In the genomic region with DNA sequence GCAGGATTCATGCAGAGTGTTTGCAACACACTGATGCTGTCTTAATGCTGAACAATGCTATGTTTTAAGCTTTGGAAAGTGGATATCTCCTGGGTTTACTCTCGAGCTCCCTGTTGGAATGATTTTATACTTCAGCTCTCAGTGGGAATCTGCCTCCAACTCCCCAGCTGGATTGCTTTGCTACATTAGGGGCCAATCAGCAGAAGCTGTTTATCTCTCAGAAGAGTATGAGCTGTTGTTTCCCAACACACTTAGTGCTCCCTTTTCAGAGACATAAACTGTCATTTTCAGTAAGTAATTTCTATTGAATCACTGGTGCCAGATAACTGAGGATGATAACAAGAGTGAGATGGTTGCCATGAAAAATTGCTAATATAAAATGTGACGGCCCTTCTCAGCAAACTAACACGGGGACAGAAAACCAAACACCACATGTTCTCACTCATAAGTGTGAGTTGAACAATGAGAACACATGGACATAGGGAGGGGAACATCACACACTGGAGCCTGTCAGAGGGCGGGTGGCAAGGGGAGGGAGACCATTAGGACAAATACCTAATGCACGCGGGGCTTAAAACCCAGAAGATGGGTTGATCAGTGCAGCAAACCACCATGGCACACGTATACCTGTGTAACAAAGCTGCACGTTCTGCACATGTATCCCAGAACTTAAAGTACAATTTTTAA, we compare ENCODE assay signal across 19 cellular contexts.
DNase-seq lines count a peak whose midpoint lies in the region; ATAC-seq and TF ChIP-seq lines count a peak whose summit lies in the region.
"Had no signal": no experiment of that assay in that cellular context is flagged by ENCODE, and none has a peak within 500 bp of the region (broad histone marks: within the 10 kb centered on the region; RNA-seq: fewer than 3 reads in every experiment).

No MANE protein-coding gene starts in this region.

- H3K4me2 ChIP-seq in IMR-90 (ENCODE audit: low read depth, low read length) (no peak overlapping the region), mesendoderm (ENCODE audit: low read length) (no peak overlapping the region)
- H3K4me2 ChIP-seq: A549; BLaER1 treated with 17β-estradiol and CSF1 and Interleukin-3, amounts not matched to agents 10 nM and 100 nM had no signal

- no peak overlapping the region for H2BK5ac ChIP-seq in IMR-90 (ENCODE audit: low read depth, low read length, poor library complexity, severe bottlenecking)
- H2BK5ac ChIP-seq in mesendoderm (ENCODE audit: low read length): no peak overlapping the region

- H3K18ac ChIP-seq in IMR-90 (ENCODE audit: low read depth, low read length): no peak overlapping the region
- no peak overlapping the region for H3K18ac ChIP-seq in mesendoderm (ENCODE audit: low read length)

- H2BK15ac ChIP-seq in IMR-90 (ENCODE audit: low read depth, low read length) (no peak overlapping the region), mesendoderm (replicated peaks; ENCODE audit: low read depth) (no peak overlapping the region)

- H4K91ac ChIP-seq in IMR-90 (ENCODE audit: insufficient read depth, low read depth, low read length): no peak overlapping the region

- no peaks in the 10 kb centered on the region for H3K4me1 Mint-ChIP-seq in activated CD4-positive, alpha-beta memory T cell treated with anti-CD3 and anti-CD28 coated beads, Interleukin-2, amount 10 ng/mL, durations not matched to agents 7 days and 5 days
- H3K4me1 Mint-ChIP-seq: CD8-positive, alpha-beta memory T cell had no signal

- peaks cover 8% of the 10 kb centered on the region; the same call in 1 of the 2 replicates for H3K9me1 ChIP-seq in IMR-90 (ENCODE audit: insufficient read depth, low read length)

- H4K8ac ChIP-seq in IMR-90 (ENCODE audit: low read depth in 2 of 2, low read length in 2 of 2) (no peak overlapping the region), mesendoderm (ENCODE audit: low read depth, low read length) (no peak overlapping the region)

- H2AFZ ChIP-seq in IMR-90 (replicated peaks; ENCODE audit: low read length, poor library complexity): no peak overlapping the region

- dilution Hi-C loops in IMR-90 (cut with HindIII; ENCODE audit: low sequenced_read_pairs, unreplicated experiment): no loop called here

- H3K56ac ChIP-seq in IMR-90 (ENCODE audit: extremely low read depth, insufficient read depth, low read length) (no peak overlapping the region), mesendoderm (ENCODE audit: low read length) (no peak overlapping the region)

- TF ChIP-seq POLR2A in IMR-90 (IDR thresholded peaks at IDR 0.05; ENCODE audit: low read depth, low read length): no peak

- no peaks in the 10 kb centered on the region for H3K79me2 ChIP-seq in mesendoderm (ENCODE audit: control insufficient read depth, insufficient read depth, low read length)

- no peak overlapping the region for H3K14ac ChIP-seq in IMR-90 (replicated peaks; ENCODE audit: low read depth, low read length)

- no peak overlapping the region for H2AK9ac ChIP-seq in IMR-90 (replicated peaks; ENCODE audit: low read depth, low read length, poor library complexity)

- in situ Hi-C loops in IMR-90 (cut with MboI; ENCODE audit: low sequenced_read_pairs): no loop called here

- H3K4me3 ChIP-seq in IMR-90 (ENCODE audit: insufficient read depth, low read depth, low read length) (no peak overlapping the region), adipocyte (ENCODE audit: low read length) (no peak overlapping the region), fibroblast of villous mesenchyme (ENCODE audit: low read depth, low read length) (no peak overlapping the region), mesendoderm (ENCODE audit: low read length) (no peak overlapping the region)
- H3K4me3 ChIP-seq: A549; BLaER1 treated with 17β-estradiol and CSF1 and Interleukin-3, amounts not matched to agents 10 nM and 100 nM; GM12878; HAP-1 had no signal

- ATAC-seq in IMR-90 (ENCODE audit: low read depth): peak; percentile 71
- ATAC-seq: A549, GM12878 had no signal

- H3K27ac Mint-ChIP-seq in activated CD4-positive, alpha-beta memory T cell treated with anti-CD3 and anti-CD28 coated beads, Interleukin-2, amount 10 ng/mL, durations not matched to agents 7 days and 5 days: no peak overlapping the region
- H3K27ac Mint-ChIP-seq: CD8-positive, alpha-beta memory T cell had no signal

- no peak overlapping the region for H3K4me3 Mint-ChIP-seq in activated CD4-positive, alpha-beta memory T cell treated with anti-CD3 and anti-CD28 coated beads, Interleukin-2, amount 10 ng/mL, durations not matched to agents 7 days and 5 days
- H3K4me3 Mint-ChIP-seq: CD8-positive, alpha-beta memory T cell had no signal

- POLR2A ChIA-PET in IMR-90 (lab: Charles Lee; ENCODE audit: unreplicated experiment): no interaction called here
- POLR2A ChIA-PET in activated CD4-positive, alpha-beta memory T cell treated with anti-CD3 and anti-CD28 coated beads, Interleukin-2, amount 10 ng/mL, durations not matched to agents 7 days and 5 days (lab: Charles Lee): no interaction called here

- H3K79me1 ChIP-seq in IMR-90 (ENCODE audit: low read depth in 1 of 2, low read length in 2 of 2) (no peaks in the 10 kb centered on the region), mesendoderm (ENCODE audit: low read length) (no peaks in the 10 kb centered on the region)

- no peaks in the 10 kb centered on the region for H3K27me3 Mint-ChIP-seq in activated CD4-positive, alpha-beta memory T cell treated with anti-CD3 and anti-CD28 coated beads, Interleukin-2, amount 10 ng/mL, durations not matched to agents 7 days and 5 days

- no TSS peak for BruUV-seq in IMR-90 (replicated peaks; lab: Mats Ljungman, UMichigan)

- H3K36me3 Mint-ChIP-seq in activated CD4-positive, alpha-beta memory T cell treated with anti-CD3 and anti-CD28 coated beads, Interleukin-2, amount 10 ng/mL, durations not matched to agents 7 days and 5 days (ENCODE audit: low read depth): no peaks in the 10 kb centered on the region
- H3K36me3 Mint-ChIP-seq: CD8-positive, alpha-beta memory T cell had no signal

- intact Hi-C loops in IMR-90 (cut with micrococcal nuclease): no loop called here

- no peak overlapping the region for H2AK5ac ChIP-seq in IMR-90 (ENCODE audit: low read depth, low read length)
- no peak overlapping the region for H2AK5ac ChIP-seq in mesendoderm (ENCODE audit: low read length)

- H3K9me3 Mint-ChIP-seq in activated CD4-positive, alpha-beta memory T cell treated with anti-CD3 and anti-CD28 coated beads, Interleukin-2, amount 10 ng/mL, durations not matched to agents 7 days and 5 days: no peaks in the 10 kb centered on the region
- H3K9me3 Mint-ChIP-seq: CD8-positive, alpha-beta memory T cell had no signal

- no peaks in the 10 kb centered on the region for H3K27me3 ChIP-seq in IMR-90 (ENCODE audit: control insufficient read depth, insufficient read depth, low read length)
- no peaks in the 10 kb centered on the region for H3K27me3 ChIP-seq in adipocyte (replicated peaks; ENCODE audit: control insufficient read depth, insufficient read depth, low read length)
- no peaks in the 10 kb centered on the region for H3K27me3 ChIP-seq in mesendoderm (ENCODE audit: insufficient read depth, low read length, poor library complexity)
- H3K27me3 ChIP-seq: BLaER1 treated with 17β-estradiol and CSF1 and Interleukin-3, amounts not matched to agents 10 nM and 100 nM had no signal

- TF ChIP-seq CTCF in IMR-90 (conservative IDR thresholded peaks at IDR 0.05; ENCODE audit: low read depth, low read length) (no peak), fibroblast of villous mesenchyme (IDR thresholded peaks at IDR 0.05; ENCODE audit: insufficient read depth, low read depth, low read length) (no peak)

- CTCF ChIA-PET in IMR-90 (lab: Yijun Ruan, JAX): interaction anchor here (0.8 kb wide), 1 partner anchor 12 kb away, joined by 3 read pairs; no protein-coding TSS in a partner anchor
- CTCF ChIA-PET in activated CD4-positive, alpha-beta memory T cell treated with anti-CD3 and anti-CD28 coated beads, Interleukin-2, amount 10 ng/mL, durations not matched to agents 7 days and 5 days (lab: Charles Lee): no interaction called here

- no peak overlapping the region for H2BK20ac ChIP-seq in IMR-90 (ENCODE audit: low read depth, low read length)

- H3K27ac ChIP-seq in IMR-90 (ENCODE audit: insufficient read depth, low read length): no peak overlapping the region
- no peak overlapping the region for H3K27ac ChIP-seq in mesendoderm (ENCODE audit: low read depth, low read length)
- H3K27ac ChIP-seq: A549; BLaER1 treated with 17β-estradiol and CSF1 and Interleukin-3, amounts not matched to agents 10 nM and 100 nM; HL-60; RWPE1 had no signal

- H3K9me3 ChIP-seq in IMR-90 (ENCODE audit: control insufficient read depth, insufficient read depth, low read length) (no peaks in the 10 kb centered on the region), adipocyte (ENCODE audit: control insufficient read depth, low read length) (no peaks in the 10 kb centered on the region)
- H3K9me3 ChIP-seq: A549 had no signal

- peaks cover 6% of the 10 kb centered on the region for H3K4me1 ChIP-seq in IMR-90 (ENCODE audit: control insufficient read depth, insufficient read depth, low read length)
- peaks cover 4% of the 10 kb centered on the region for H3K4me1 ChIP-seq in adipocyte (ENCODE audit: control insufficient read depth, insufficient read depth, low read length)
- peaks cover 7% of the 10 kb centered on the region for H3K4me1 ChIP-seq in mesendoderm (ENCODE audit: control insufficient read depth, low read depth, low read length)
- H3K4me1 ChIP-seq: A549, HAP-1 had no signal

- H3K23ac ChIP-seq in IMR-90 (ENCODE audit: low read depth, low read length): no peak overlapping the region
- no peak overlapping the region for H3K23ac ChIP-seq in mesendoderm (ENCODE audit: low read length)

- H3K9ac ChIP-seq in IMR-90 (ENCODE audit: low read depth, low read length) (no peak overlapping the region), adipocyte (ENCODE audit: low read length) (peak overlapping the region; percentile 10), mesendoderm (ENCODE audit: low read length) (no peak overlapping the region)
- H3K9ac ChIP-seq: BLaER1 treated with 17β-estradiol and CSF1 and Interleukin-3, amounts not matched to agents 10 nM and 100 nM had no signal

- H3K36me3 ChIP-seq in IMR-90 (ENCODE audit: control insufficient read depth, insufficient read depth, low read length): no peaks in the 10 kb centered on the region
- H3K36me3 ChIP-seq in adipocyte (ENCODE audit: control insufficient read depth, insufficient read depth, low read length, severe bottlenecking): no peaks in the 10 kb centered on the region
- no peaks in the 10 kb centered on the region for H3K36me3 ChIP-seq in mesendoderm (ENCODE audit: control insufficient read depth, insufficient read depth, low read length)
- H3K36me3 ChIP-seq: BLaER1 treated with 17β-estradiol and CSF1 and Interleukin-3, amounts not matched to agents 10 nM and 100 nM; HAP-1 had no signal

- H4K5ac ChIP-seq in IMR-90 (ENCODE audit: low read depth, low read length): no peak overlapping the region; the same call in 1 of the 2 replicates
- no peak overlapping the region for H4K5ac ChIP-seq in mesendoderm (ENCODE audit: low read length)

- peak; percentile 45 for DNase-seq in IMR-90
- no peak for DNase-seq in adipocyte (ENCODE audit: low read depth)
- peak; percentile 67 for DNase-seq in fibroblast of villous mesenchyme (ENCODE audit: low read depth)
- peak; percentile 16 for DNase-seq in mesendoderm
- DNase-seq in NCI-H524 (lab: John Stamatoyannopoulos, UW): no peak
- no peak for DNase-seq in GM19238 (ENCODE audit: insufficient read length, low spot score)
- DNase-seq in activated CD4-positive, alpha-beta memory T cell treated with anti-CD3 and anti-CD28 coated beads, Interleukin-2, amount 10 ng/mL, durations not matched to agents 7 days and 5 days: no peak
- DNase-seq: CD8-positive, alpha-beta memory T cell; DND-41; NCI-H1105 treated with DMSO at 0.1 percent for 48 hours; NCI-H187; NCI-H446 treated with DMSO at 0.1 percent for 48 hours; NCI-H748 treated with DMSO at 0.1 percent for 48 hours had no signal

- no peak for TF ChIP-seq RAD21 in IMR-90 (IDR thresholded peaks at IDR 0.05; ENCODE audit: low read length)

- no peaks in the 10 kb centered on the region for H4K20me1 ChIP-seq in IMR-90 (ENCODE audit: insufficient read depth, low read length)
- H4K20me1 ChIP-seq: BLaER1 treated with 17β-estradiol and CSF1 and Interleukin-3, amounts not matched to agents 10 nM and 100 nM had no signal

- H2BK120ac ChIP-seq in IMR-90 (ENCODE audit: low read depth, low read length) (no peak overlapping the region), mesendoderm (ENCODE audit: low read depth, low read length) (no peak overlapping the region)

- H3K4ac ChIP-seq in IMR-90 (ENCODE audit: low read depth, low read length): no peak overlapping the region
- H3K4ac ChIP-seq in mesendoderm (ENCODE audit: low read depth, low read length): no peak overlapping the region

- no CpG with 5 or more reads among the region's 8 CpGs for WGBS in IMR-90 (ENCODE audit: extremely low coverage in 2 of 2, insufficient read length in 1 of 2), 2 experiments
- WGBS in mesendoderm (ENCODE audit: extremely low coverage, insufficient coverage, low lambda C conversion rate): no CpG with 5 or more reads among the region's 8 CpGs

Comparison
In these comparisons a context has a peak if more than half of its experiments do, and no peak if none do; other contexts are left out.
1. DNase-seq: peak in IMR-90 (single experiment), fibroblast of villous mesenchyme (single experiment) and mesendoderm (single experiment); none in adipocyte (single experiment), NCI-H524 (0 of 2), GM19238 (single experiment) and activated CD4-positive, alpha-beta memory T cell treated with anti-CD3 and anti-CD28 coated beads, Interleukin-2, amount 10 ng/mL, durations not matched to agents 7 days and 5 days (single experiment).